ENCODE assay signal across 9 cellular contexts in the genomic region with DNA sequence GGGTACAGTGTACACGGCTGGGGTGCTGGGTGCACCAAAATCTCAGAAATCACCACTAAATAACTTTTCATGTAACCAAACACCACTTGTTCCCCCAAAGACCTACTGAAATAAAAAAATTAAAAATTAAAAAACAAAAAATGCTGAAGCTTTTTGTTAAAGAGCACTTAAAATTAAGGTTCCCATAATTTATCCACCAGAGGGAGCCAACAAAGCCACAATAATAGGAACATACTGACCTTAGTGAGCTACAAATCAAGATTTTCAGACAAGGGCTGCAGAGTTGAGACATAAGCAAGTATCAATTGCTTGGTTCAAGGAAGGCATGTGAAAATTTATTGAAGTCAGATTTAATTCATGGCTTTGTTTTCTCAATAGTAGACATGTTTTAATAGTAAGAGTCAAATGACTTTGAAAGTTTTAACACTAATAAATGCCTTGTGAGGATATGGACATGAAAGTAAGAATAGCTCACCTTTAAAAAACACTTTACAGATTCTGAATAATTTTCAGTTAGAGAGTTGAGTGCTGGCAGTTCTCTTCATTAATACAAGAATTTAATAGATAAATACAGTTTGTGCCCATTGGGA. TPM values are rescaled to one million over a fixed set of nuclear protein-coding genes. Genes with fewer than 3 reads are reported as not detected.
DNase-seq lines count a peak whose midpoint lies in the region; ATAC-seq and TF ChIP-seq lines count a peak whose summit lies in the region.
"Had no signal": no experiment of that assay in that cellular context is flagged by ENCODE, and none has a peak within 500 bp of the region (broad histone marks: within the 10 kb centered on the region; RNA-seq: fewer than 3 reads in every experiment).

No MANE protein-coding gene starts in this region.

- intact Hi-C loops in Right ventricle myocardium superior (cut with DNase I), result no loop called here

- no peaks in the 10 kb centered on the region for H3K36me3 ChIP-seq in cardiac muscle cell
- H3K36me3 ChIP-seq in upper lobe of left lung, result no peaks in the 10 kb centered on the region

- no peak for TF ChIP-seq POLR2A in upper lobe of left lung (IDR thresholded peaks at IDR 0.05)

- H3K27me3 ChIP-seq in cardiac muscle cell, result no peaks in the 10 kb centered on the region
- H3K27me3 ChIP-seq in upper lobe of left lung, result no peaks in the 10 kb centered on the region

- 63 to 94% methylated on average over 1 of the region's 1 CpG for WGBS in upper lobe of left lung, 2 donors

- H3K9me3 ChIP-seq in cardiac muscle cell (ENCODE audit: low read depth) (no peaks in the 10 kb centered on the region), upper lobe of left lung (no peaks in the 10 kb centered on the region)

- no peaks in the 10 kb centered on the region for H3K4me1 ChIP-seq in cardiac muscle cell (ENCODE audit: low read depth)
- no peaks in the 10 kb centered on the region for H3K4me1 ChIP-seq in upper lobe of left lung

- ATAC-seq in Right ventricle myocardium superior (ENCODE audit: poor library complexity) (no peak), upper lobe of left lung (ENCODE audit: low FRiP score in 2 of 2) (no peak), HG03565 (IDR thresholded peaks at IDR 0.05; ENCODE audit: unreplicated experiment) (no peak), HG03521 (IDR thresholded peaks at IDR 0.05; ENCODE audit: unreplicated experiment) (no peak), HG02798 (IDR thresholded peaks at IDR 0.05; ENCODE audit: poor library complexity, unreplicated experiment) (no peak)

- H3K4me3 ChIP-seq in cardiac muscle cell, result no peak overlapping the region
- H3K4me3 ChIP-seq in upper lobe of left lung, result no peak overlapping the region

- TF ChIP-seq CTCF in cardiac muscle cell (IDR thresholded peaks at IDR 0.05; ENCODE audit: low read depth, low read length) (peak; percentile 61), upper lobe of left lung (IDR thresholded peaks at IDR 0.05) (peak in 4 of 6 experiments; percentile 25 to 40 (median 28))

- H3K27ac ChIP-seq in cardiac muscle cell (no peak overlapping the region), upper lobe of left lung (no peak overlapping the region)

- DNase-seq in cardiac muscle cell (ENCODE audit: low read depth in 1 of 2, low spot score in 1 of 2), result peak; percentile 41 to 63
- no peak for DNase-seq in Right ventricle myocardium superior
- peak; percentile 16 for DNase-seq in SK-N-DZ (ENCODE audit: low spot score)
- DNase-seq in germinal center (ENCODE audit: low spot score), result peak; percentile 19
- DNase-seq in upper lobe of left lung, result no peak
- DNase-seq: activated B cell treated with CpG ODN at 0.5 μM for 24 hours had no signal

- no peak for TF ChIP-seq EP300 in upper lobe of left lung (IDR thresholded peaks at IDR 0.05)

RNA-seq across cellular contexts. Expression of a gene that starts 43.0 kb away (rescaled TPM):
- total RNA-seq in cardiac muscle cell (37.0 and 45.1 TPM in 2 replicates), Right ventricle myocardium superior (67.9 TPM), upper lobe of left lung (10 to 100 TPM in 5 of 6 donors, 1 to 10 TPM in 1; 2.8 to 55.2 (median 33.2) TPM)
- polyA plus RNA-seq in cardiac muscle cell, result 134 and 141 TPM in 2 replicates
- 82.5 and 85.3 TPM in 2 replicates for polyA plus RNA-seq in SK-N-DZ (2014; cell fraction: cytosol; rRNA removed)
- polyA plus RNA-seq in SK-N-DZ (2014; cell fraction: nucleus; rRNA removed), result 46.2 and 56.6 TPM in 2 replicates

Comparison
In these comparisons a context has a peak if more than half of its experiments do, and no peak if none do; other contexts are left out.
1. DNase-seq: peak in cardiac muscle cell (2 of 2), SK-N-DZ (single experiment) and germinal center (single experiment); none in Right ventricle myocardium superior (single experiment) and upper lobe of left lung (0 of 2).